Comparison of ENCODE assay signal across 8 cellular contexts in the genomic region with DNA sequence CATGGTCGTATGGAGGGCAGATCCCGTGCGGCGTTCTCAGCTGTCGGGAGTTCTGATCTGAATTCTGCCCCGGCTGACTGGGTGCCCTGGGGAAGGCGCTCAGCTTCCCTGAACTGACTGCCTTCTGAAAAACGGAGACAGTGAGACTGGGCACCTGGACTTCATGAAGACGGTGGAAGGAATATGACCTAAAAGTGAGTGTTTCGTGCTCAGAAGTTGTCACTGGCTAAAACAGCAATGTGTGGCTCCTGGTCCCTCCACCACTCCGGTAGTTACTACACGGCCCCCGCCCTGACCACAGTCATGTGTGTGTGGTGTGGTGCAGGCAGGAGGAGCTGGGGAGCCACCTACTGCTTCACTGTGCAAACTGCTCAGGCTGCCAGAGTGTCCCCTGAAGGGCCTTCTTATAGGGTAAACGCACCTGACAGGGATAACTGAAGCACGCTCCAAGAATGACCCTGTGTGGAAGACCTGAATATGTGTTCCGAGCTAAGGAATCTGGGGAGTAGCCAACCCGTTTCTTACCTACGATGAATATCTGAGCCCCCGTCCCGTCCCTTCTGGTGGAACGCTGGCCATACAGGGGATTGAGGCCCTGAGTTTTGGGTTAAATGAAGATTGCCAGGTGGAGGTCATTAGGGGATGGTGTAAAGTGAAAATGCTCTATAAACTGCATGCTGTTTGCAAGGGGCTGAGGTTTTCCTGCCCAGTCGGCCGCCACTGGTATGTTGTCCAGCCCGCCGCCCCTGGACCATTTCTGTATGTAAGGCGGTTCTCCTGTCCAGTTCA. TPM values are rescaled to one million over a fixed set of nuclear protein-coding genes. Genes with fewer than 3 reads are reported as not detected.
DNase-seq lines count a peak whose midpoint lies in the region; ATAC-seq, FAIRE-seq and TF ChIP-seq lines count a peak whose summit lies in the region.

No MANE protein-coding gene starts in this region.

- FAIRE-seq in astrocyte (lab: Jason Lieb, UNC), result peak; percentile 13

- H3K27me3 ChIP-seq in astrocyte (ENCODE audit: insufficient read depth, low read length) (peaks cover 7% of the 10 kb centered on the region), iPS-15b (ENCODE audit: control insufficient read depth, insufficient read depth, low read length) (no peaks in the 10 kb centered on the region), skeletal muscle tissue (ENCODE audit: control insufficient read depth in 3 of 3, insufficient read depth in 3 of 3, low read length in 3 of 3) (peaks cover 0 to 7% (median 2%) of the 10 kb centered on the region in 3 donors)

- H3K36me3 Mint-ChIP-seq in astrocyte (ENCODE audit: low read depth, unreplicated experiment), result no peaks in the 10 kb centered on the region

- H3K4me2 ChIP-seq in astrocyte (ENCODE audit: low read length), result peak overlapping the region; percentile 89

- H3K4me1 Mint-ChIP-seq in astrocyte (ENCODE audit: low read depth, unreplicated experiment), result peaks cover 26% of the 10 kb centered on the region

- H3K36me3 ChIP-seq in astrocyte (ENCODE audit: insufficient read depth, low read length), result no peaks in the 10 kb centered on the region
- no peaks in the 10 kb centered on the region for H3K36me3 ChIP-seq in iPS-15b (ENCODE audit: control insufficient read depth, insufficient read depth, low read length)
- peaks cover 0 to 13% (median 6%) of the 10 kb centered on the region in 3 donors for H3K36me3 ChIP-seq in skeletal muscle tissue (ENCODE audit: control insufficient read depth in 3 of 3, insufficient read depth in 3 of 3, low read length in 3 of 3)

- peaks cover 6% of the 10 kb centered on the region for H3K27me3 Mint-ChIP-seq in astrocyte (ENCODE audit: low read depth, unreplicated experiment)

- peaks cover 31% of the 10 kb centered on the region for H3K4me1 ChIP-seq in astrocyte (ENCODE audit: insufficient read depth, low read length)
- peaks cover 2% of the 10 kb centered on the region for H3K4me1 ChIP-seq in iPS-15b (ENCODE audit: control insufficient read depth, insufficient read depth, low read length)
- peaks cover 50 to 55% (median 51%) of the 10 kb centered on the region in 3 donors for H3K4me1 ChIP-seq in skeletal muscle tissue (ENCODE audit: control insufficient read depth in 3 of 3, insufficient read depth in 3 of 3, low read length in 3 of 3)

- H4K20me1 ChIP-seq in astrocyte (ENCODE audit: insufficient read depth, low read length), result no peaks in the 10 kb centered on the region

- H3K9me3 Mint-ChIP-seq in astrocyte (ENCODE audit: unreplicated experiment), result no peaks in the 10 kb centered on the region

- H3K27ac ChIP-seq in astrocyte (ENCODE audit: low read depth, low read length) (no peak overlapping the region), skeletal muscle tissue (ENCODE audit: low read depth, low read length) (peak overlapping the region; percentile 98)

- H3K9me3 ChIP-seq in astrocyte (ENCODE audit: insufficient read depth, low read depth, low read length), result no peaks in the 10 kb centered on the region
- no peaks in the 10 kb centered on the region for H3K9me3 ChIP-seq in iPS-15b (ENCODE audit: control insufficient read depth, insufficient read depth, low read length)
- no peaks in the 10 kb centered on the region for H3K9me3 ChIP-seq in skeletal muscle tissue (ENCODE audit: control insufficient read depth in 3 of 3, low read length in 3 of 3)

- peak; percentile 37 for TF ChIP-seq CTCF in astrocyte (IDR thresholded peaks at IDR 0.05; ENCODE audit: insufficient read depth, low read depth, low read length)

- H3K4me3 ChIP-seq in astrocyte (ENCODE audit: insufficient read depth, low read depth, low read length) (peak overlapping the region; percentile 49), iPS-15b (ENCODE audit: low read depth, low read length) (peak overlapping the region; percentile 9), skeletal muscle tissue (ENCODE audit: low read length in 3 of 3) (peak overlapping the region; percentile 79 to 94 (median 81))

- H3K9ac ChIP-seq in astrocyte (ENCODE audit: low read length) (peak overlapping the region; percentile 39), iPS-15b (ENCODE audit: low read depth, low read length) (no peak overlapping the region), skeletal muscle tissue (ENCODE audit: low read depth in 1 of 3, low read length in 3 of 3) (peak overlapping the region; percentile 89 to 98 (median 97))

- H3K4me3 Mint-ChIP-seq in astrocyte (ENCODE audit: unreplicated experiment), result no peak overlapping the region

- H3K79me2 ChIP-seq in astrocyte (ENCODE audit: insufficient read depth, low read length), result no peaks in the 10 kb centered on the region

- DNase-seq in DMS53 (lab: John Stamatoyannopoulos, UW), result peak; percentile 88
- peak; percentile 4 for DNase-seq in SKM-1 (lab: John Stamatoyannopoulos, UW; ENCODE audit: unreplicated experiment)
- peak; percentile 82 for DNase-seq in astrocyte (ENCODE audit: low read depth)

- TF ChIP-seq RAD21 in Ishikawa (IDR thresholded peaks at IDR 0.05; ENCODE audit: low read depth), result peak; percentile 69

- no peak overlapping the region for H3K27ac Mint-ChIP-seq in astrocyte (ENCODE audit: unreplicated experiment)

- ATAC-seq in HG03045 (IDR thresholded peaks at IDR 0.05; ENCODE audit: unreplicated experiment), result no peak
- ATAC-seq in GM19395 (IDR thresholded peaks at IDR 0.05; ENCODE audit: unreplicated experiment), result no peak

- TF ChIP-seq EP300 in Ishikawa (IDR thresholded peaks at IDR 0.05; ENCODE audit: borderline replicate concordance), result no peak

- peak overlapping the region; percentile 77 for H2AFZ ChIP-seq in astrocyte (ENCODE audit: low read depth, low read length)

TF ChIP-seq in Ishikawa, 13 proteins besides CTCF, POLR2A, EP300 and RAD21:
- no peak for TF ChIP-seq ZBTB7A (IDR thresholded peaks at IDR 0.05; ENCODE audit: low read depth)
- TF ChIP-seq FOXM1 (IDR thresholded peaks at IDR 0.05; ENCODE audit: borderline replicate concordance, low read depth), result no peak
- no peak for TF ChIP-seq TAF1 (IDR thresholded peaks at IDR 0.05; ENCODE audit: low read depth)
- no peak for TF ChIP-seq CEBPB (IDR thresholded peaks at IDR 0.05)
- TF ChIP-seq, protein P1, sequence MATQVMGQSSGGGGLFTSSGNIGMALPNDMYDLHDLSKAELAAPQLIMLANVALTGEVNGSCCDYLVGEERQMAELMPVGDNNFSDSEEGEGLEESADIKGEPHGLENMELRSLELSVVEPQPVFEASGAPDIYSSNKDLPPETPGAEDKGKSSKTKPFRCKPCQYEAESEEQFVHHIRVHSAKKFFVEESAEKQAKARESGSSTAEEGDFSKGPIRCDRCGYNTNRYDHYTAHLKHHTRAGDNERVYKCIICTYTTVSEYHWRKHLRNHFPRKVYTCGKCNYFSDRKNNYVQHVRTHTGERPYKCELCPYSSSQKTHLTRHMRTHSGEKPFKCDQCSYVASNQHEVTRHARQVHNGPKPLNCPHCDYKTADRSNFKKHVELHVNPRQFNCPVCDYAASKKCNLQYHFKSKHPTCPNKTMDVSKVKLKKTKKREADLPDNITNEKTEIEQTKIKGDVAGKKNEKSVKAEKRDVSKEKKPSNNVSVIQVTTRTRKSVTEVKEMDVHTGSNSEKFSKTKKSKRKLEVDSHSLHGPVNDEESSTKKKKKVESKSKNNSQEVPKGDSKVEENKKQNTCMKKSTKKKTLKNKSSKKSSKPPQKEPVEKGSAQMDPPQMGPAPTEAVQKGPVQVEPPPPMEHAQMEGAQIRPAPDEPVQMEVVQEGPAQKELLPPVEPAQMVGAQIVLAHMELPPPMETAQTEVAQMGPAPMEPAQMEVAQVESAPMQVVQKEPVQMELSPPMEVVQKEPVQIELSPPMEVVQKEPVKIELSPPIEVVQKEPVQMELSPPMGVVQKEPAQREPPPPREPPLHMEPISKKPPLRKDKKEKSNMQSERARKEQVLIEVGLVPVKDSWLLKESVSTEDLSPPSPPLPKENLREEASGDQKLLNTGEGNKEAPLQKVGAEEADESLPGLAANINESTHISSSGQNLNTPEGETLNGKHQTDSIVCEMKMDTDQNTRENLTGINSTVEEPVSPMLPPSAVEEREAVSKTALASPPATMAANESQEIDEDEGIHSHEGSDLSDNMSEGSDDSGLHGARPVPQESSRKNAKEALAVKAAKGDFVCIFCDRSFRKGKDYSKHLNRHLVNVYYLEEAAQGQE (IDR thresholded peaks at IDR 0.05; ENCODE audit: low read depth), result no peak
- TF ChIP-seq, protein P2, sequence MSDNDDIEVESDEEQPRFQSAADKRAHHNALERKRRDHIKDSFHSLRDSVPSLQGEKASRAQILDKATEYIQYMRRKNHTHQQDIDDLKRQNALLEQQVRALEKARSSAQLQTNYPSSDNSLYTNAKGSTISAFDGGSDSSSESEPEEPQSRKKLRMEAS (IDR thresholded peaks at IDR 0.05), result no peak
- TF ChIP-seq NFIC (IDR thresholded peaks at IDR 0.05), result no peak
- TF ChIP-seq CREB1 (IDR thresholded peaks at IDR 0.05; ENCODE audit: low read depth), result no peak
- TF ChIP-seq, protein P3, sequence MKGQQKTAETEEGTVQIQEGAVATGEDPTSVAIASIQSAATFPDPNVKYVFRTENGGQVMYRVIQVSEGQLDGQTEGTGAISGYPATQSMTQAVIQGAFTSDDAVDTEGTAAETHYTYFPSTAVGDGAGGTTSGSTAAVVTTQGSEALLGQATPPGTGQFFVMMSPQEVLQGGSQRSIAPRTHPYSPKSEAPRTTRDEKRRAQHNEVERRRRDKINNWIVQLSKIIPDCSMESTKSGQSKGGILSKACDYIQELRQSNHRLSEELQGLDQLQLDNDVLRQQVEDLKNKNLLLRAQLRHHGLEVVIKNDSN (IDR thresholded peaks at IDR 0.05), result no peak
- no peak for TF ChIP-seq TCF12 (IDR thresholded peaks at IDR 0.05; ENCODE audit: low read depth)
- no peak for TF ChIP-seq EGR1 (IDR thresholded peaks at IDR 0.05)
- no peak for TF ChIP-seq TEAD4 (IDR thresholded peaks at IDR 0.05)
- no peak for TF ChIP-seq YY1 (IDR thresholded peaks at IDR 0.05; ENCODE audit: low read depth)

RNA-seq across cellular contexts. Expression of a gene that starts 0.6 kb away (rescaled TPM):
- total RNA-seq in astrocyte (1.0 and 1.4 TPM in 2 replicates), skeletal muscle tissue (340 TPM)

RNA-seq across cellular contexts. Expression of a gene that starts 30.4 kb away (rescaled TPM):
- total RNA-seq in astrocyte (not detected in 2 replicates), skeletal muscle tissue (not detected)

Comparison
In these comparisons a context has a peak if more than half of its experiments do, and no peak if none do; other contexts are left out.
1. DNase-seq: peak in every context shown above with its lines; median percentile 88 in DMS53; 82 in astrocyte; 4 in SKM-1.
2. H3K4me3 ChIP-seq: peak in every context shown above with its lines; median percentile 81 in skeletal muscle tissue; 49 in astrocyte; 9 in iPS-15b.
3. RNA of a gene that starts 0.6 kb away (total RNA-seq): 340 TPM in skeletal muscle tissue (single experiment); 1.0 to 1.4 TPM in astrocyte; every median in the first group is over 100 times any median in the second.